In the genomic region with DNA sequence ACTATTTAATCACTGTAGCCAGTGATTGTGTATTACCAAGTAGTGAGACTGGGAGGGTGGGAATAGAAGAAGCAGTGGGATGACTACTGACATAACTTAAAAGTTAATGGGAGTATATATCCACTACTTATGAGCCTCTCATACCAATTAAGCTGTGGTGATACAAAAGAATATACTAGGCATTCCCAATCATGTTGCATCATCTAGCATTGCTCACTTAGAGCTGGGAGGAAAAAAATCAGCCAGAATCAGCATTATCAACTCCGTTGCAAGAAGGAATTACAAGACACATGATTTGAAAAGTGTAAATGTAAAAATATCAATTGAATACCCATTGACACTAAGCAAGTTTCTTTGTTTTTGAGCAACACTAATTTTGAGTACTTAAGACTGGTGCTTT, we compare ENCODE assay signal across 1 cellular context.
TF ChIP-seq lines count a peak whose summit lies in the region.

No MANE protein-coding gene starts in this region.

TF ChIP-seq in WTC11, 78 proteins besides CTCF, POLR2A, EP300 and RAD21 (continued from another document):
- TF ChIP-seq, protein P1, sequence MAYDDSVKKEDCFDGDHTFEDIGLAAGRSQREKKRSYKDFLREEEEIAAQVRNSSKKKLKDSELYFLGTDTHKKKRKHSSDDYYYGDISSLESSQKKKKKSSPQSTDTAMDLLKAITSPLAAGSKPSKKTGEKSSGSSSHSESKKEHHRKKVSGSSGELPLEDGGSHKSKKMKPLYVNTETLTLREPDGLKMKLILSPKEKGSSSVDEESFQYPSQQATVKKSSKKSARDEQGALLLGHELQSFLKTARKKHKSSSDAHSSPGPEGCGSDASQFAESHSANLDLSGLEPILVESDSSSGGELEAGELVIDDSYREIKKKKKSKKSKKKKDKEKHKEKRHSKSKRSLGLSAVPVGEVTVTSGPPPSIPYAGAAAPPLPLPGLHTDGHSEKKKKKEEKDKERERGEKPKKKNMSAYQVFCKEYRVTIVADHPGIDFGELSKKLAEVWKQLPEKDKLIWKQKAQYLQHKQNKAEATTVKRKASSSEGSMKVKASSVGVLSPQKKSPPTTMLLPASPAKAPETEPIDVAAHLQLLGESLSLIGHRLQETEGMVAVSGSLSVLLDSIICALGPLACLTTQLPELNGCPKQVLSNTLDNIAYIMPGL (CRISPR knock-in tag; IDR thresholded peaks at IDR 0.05): no peak
- TF ChIP-seq ZNF138 (CRISPR knock-in tag; conservative IDR thresholded peaks at IDR 0.05): no peak
- TF ChIP-seq, protein P2, sequence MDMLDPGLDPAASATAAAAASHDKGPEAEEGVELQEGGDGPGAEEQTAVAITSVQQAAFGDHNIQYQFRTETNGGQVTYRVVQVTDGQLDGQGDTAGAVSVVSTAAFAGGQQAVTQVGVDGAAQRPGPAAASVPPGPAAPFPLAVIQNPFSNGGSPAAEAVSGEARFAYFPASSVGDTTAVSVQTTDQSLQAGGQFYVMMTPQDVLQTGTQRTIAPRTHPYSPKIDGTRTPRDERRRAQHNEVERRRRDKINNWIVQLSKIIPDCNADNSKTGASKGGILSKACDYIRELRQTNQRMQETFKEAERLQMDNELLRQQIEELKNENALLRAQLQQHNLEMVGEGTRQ (CRISPR knock-in tag; IDR thresholded peaks at IDR 0.05): no peak
- no peak for TF ChIP-seq KAT7 (CRISPR knock-in tag; IDR thresholded peaks at IDR 0.05; ENCODE audit: borderline replicate concordance)
- TF ChIP-seq ARID4B (CRISPR knock-in tag; IDR thresholded peaks at IDR 0.05; ENCODE audit: borderline replicate concordance): no peak
- TF ChIP-seq PREB (CRISPR knock-in tag; IDR thresholded peaks at IDR 0.05; ENCODE audit: borderline replicate concordance): no peak
- no peak for TF ChIP-seq RORB (CRISPR knock-in tag; IDR thresholded peaks at IDR 0.05)
- TF ChIP-seq NFYB (CRISPR knock-in tag; conservative IDR thresholded peaks at IDR 0.05; ENCODE audit: low read depth): no peak
